Comparison of ENCODE assay signal across 28 cellular contexts in genomic region chr14:52888159-52888558, GRCh38.
"Had no signal": no experiment of that assay in that cellular context is flagged by ENCODE, and none has a peak within 500 bp of the region (broad histone marks: within the 10 kb centered on the region; RNA-seq: fewer than 3 reads in every experiment).

No MANE protein-coding gene starts in this region.

- H3K4me1 ChIP-seq: lower lobe of right lung, pancreas, prostate gland, right atrium auricular region, vagina had no signal

- H3K4me3 Mint-ChIP-seq: mesothelial cell of epicardium; naive thymus-derived CD4-positive, alpha-beta T cell; natural killer cell treated with Interleukin-12 subunit alpha and Interleukin-12 subunit beta and Interleukin-15 and Interleukin-18, amount 100 ng/mL, for 72 hours; stimulated activated effector memory CD8-positive, alpha-beta T cell treated with anti-CD3 and anti-CD28 coated beads, Interleukin-12 subunit alpha, Interleukin-12 subunit beta, amount 100 ng/mL, for 72 hours; stimulated activated naive CD8-positive, alpha-beta T cell treated with anti-CD3 and anti-CD28 coated beads, Interleukin-15, Interleukin-2, amounts not matched to agents 100 ng/mL and 50 ng/mL, for 24 hours; type B pancreatic cell had no signal

- H3K27ac Mint-ChIP-seq: mesothelial cell of epicardium; naive thymus-derived CD4-positive, alpha-beta T cell; natural killer cell treated with Interleukin-12 subunit alpha and Interleukin-12 subunit beta and Interleukin-15 and Interleukin-18, amount 100 ng/mL, for 72 hours; stimulated activated effector memory CD8-positive, alpha-beta T cell treated with anti-CD3 and anti-CD28 coated beads, Interleukin-12 subunit alpha, Interleukin-12 subunit beta, amount 100 ng/mL, for 72 hours; stimulated activated naive CD8-positive, alpha-beta T cell treated with anti-CD3 and anti-CD28 coated beads, Interleukin-15, Interleukin-2, amounts not matched to agents 100 ng/mL and 50 ng/mL, for 24 hours; type B pancreatic cell had no signal

- H3K36me3 Mint-ChIP-seq: naive thymus-derived CD4-positive, alpha-beta T cell; natural killer cell treated with Interleukin-12 subunit alpha and Interleukin-12 subunit beta and Interleukin-15 and Interleukin-18, amount 100 ng/mL, for 72 hours had no signal

- H2AFZ ChIP-seq: hepatocyte had no signal

- H3K9me3 ChIP-seq: heart right ventricle, lower lobe of right lung, pancreas, prostate gland, right atrium auricular region, right lobe of liver, tibial nerve, vagina had no signal

- H3K27me3 ChIP-seq: heart right ventricle, hepatocyte, pancreas, right atrium auricular region, right lobe of liver, tibial nerve, vagina had no signal

- H3K27me3 Mint-ChIP-seq: natural killer cell treated with Interleukin-12 subunit alpha and Interleukin-12 subunit beta and Interleukin-15 and Interleukin-18, amount 100 ng/mL, for 72 hours; stimulated activated naive CD8-positive, alpha-beta T cell treated with anti-CD3 and anti-CD28 coated beads, Interleukin-15, Interleukin-2, amounts not matched to agents 100 ng/mL and 50 ng/mL, for 24 hours; type B pancreatic cell had no signal

- H3K27ac ChIP-seq: heart right ventricle, hepatocyte, lower lobe of right lung, pancreas, prostate gland, right atrium auricular region, right lobe of liver, tibial nerve, vagina had no signal

- H3K4me1 Mint-ChIP-seq: naive thymus-derived CD4-positive, alpha-beta T cell; stimulated activated effector memory CD8-positive, alpha-beta T cell treated with anti-CD3 and anti-CD28 coated beads, Interleukin-12 subunit alpha, Interleukin-12 subunit beta, amount 100 ng/mL, for 72 hours had no signal

- H3K4me2 ChIP-seq: hepatocyte had no signal

- ATAC-seq: left cardiac atrium; left ventricle myocardium superior; lower lobe of right lung; naive thymus-derived CD4-positive, alpha-beta T cell; natural killer cell treated with Interleukin-12 subunit alpha and Interleukin-12 subunit beta and Interleukin-15 and Interleukin-18, amount 100 ng/mL, for 72 hours; pancreas; right lobe of liver; stimulated activated effector memory CD8-positive, alpha-beta T cell treated with anti-CD3 and anti-CD28 coated beads, Interleukin-12 subunit alpha, Interleukin-12 subunit beta, amount 100 ng/mL, for 72 hours had no signal

- H3K4me3 ChIP-seq: heart right ventricle, hepatocyte, lower lobe of right lung, pancreas, prostate gland, right atrium auricular region, right lobe of liver, tibial nerve, vagina had no signal

- H3K9me3 Mint-ChIP-seq: naive thymus-derived CD4-positive, alpha-beta T cell; natural killer cell treated with Interleukin-12 subunit alpha and Interleukin-12 subunit beta and Interleukin-15 and Interleukin-18, amount 100 ng/mL, for 72 hours; stimulated activated effector memory CD8-positive, alpha-beta T cell treated with anti-CD3 and anti-CD28 coated beads, Interleukin-12 subunit alpha, Interleukin-12 subunit beta, amount 100 ng/mL, for 72 hours; stimulated activated naive CD8-positive, alpha-beta T cell treated with anti-CD3 and anti-CD28 coated beads, Interleukin-15, Interleukin-2, amounts not matched to agents 100 ng/mL and 50 ng/mL, for 24 hours; type B pancreatic cell had no signal

- DNase-seq: heart right ventricle; islet precursor cell; kidney glomerular epithelial cell; left cardiac atrium; left ventricle myocardium superior; lower lobe of right lung; mammary epithelial cell; mesenchymal stem cell; naive thymus-derived CD4-positive, alpha-beta T cell; pancreas; posterior cingulate gyrus; right lobe of liver; stimulated activated CD4-positive, alpha-beta T cell treated with anti-CD3 and anti-CD28 coated beads, Interleukin-12 subunit alpha, Interleukin-12 subunit beta, amount 100 ng/mL, for 4 hours; stimulated activated CD4-positive, alpha-beta T cell treated with anti-CD3 and anti-CD28 coated beads, Interleukin-15, amount 100 ng/mL, for 24 hours; stimulated activated CD4-positive, alpha-beta T cell treated with anti-CD3 and anti-CD28 coated beads, Interleukin-2, amount 100 ng/mL, for 24 hours; stimulated activated CD4-positive, alpha-beta T cell treated with anti-CD3 and anti-CD28 coated beads, Interleukin-4, amount 100 ng/mL, for 1 hour; stimulated activated naive CD4-positive, alpha-beta T cell; substantia nigra had no signal

- H3K36me3 ChIP-seq: prostate gland had no signal
